In genomic region chr2:65055427-65056214, GRCh38 we compare ENCODE assay signal across 1 cellular context.
TF ChIP-seq lines count a peak whose summit lies in the region.

No MANE protein-coding gene starts in this region.

TF ChIP-seq in HepG2, 621 proteins besides CTCF, POLR2A, EP300 and RAD21 (continued from another document and continues in another):
- no peak for TF ChIP-seq GPBP1L1 (CRISPR knock-in tag; IDR thresholded peaks at IDR 0.05)
- TF ChIP-seq NCOR1 (IDR thresholded peaks at IDR 0.05; ENCODE audit: borderline replicate concordance, low read length): no peak
- peak; percentile 58; the same call in 1 of the 2 replicates for TF ChIP-seq SRY (CRISPR knock-in tag; IDR thresholded peaks at IDR 0.05)
- peak; percentile 34; the same call in 1 of the 2 replicates for TF ChIP-seq TBX2 (CRISPR knock-in tag; IDR thresholded peaks at IDR 0.05; ENCODE audit: borderline replicate concordance)
- TF ChIP-seq NFATC3 (CRISPR knock-in tag; IDR thresholded peaks at IDR 0.05): peak; percentile 98
- peak; percentile 74; the same call in 1 of the 2 replicates for TF ChIP-seq GMEB1 (CRISPR knock-in tag; IDR thresholded peaks at IDR 0.05; ENCODE audit: borderline replicate concordance)
- TF ChIP-seq SALL1 (CRISPR knock-in tag; IDR thresholded peaks at IDR 0.05): peak; percentile 83; the same call in 1 of the 2 replicates
- TF ChIP-seq FOXP1 (IDR thresholded peaks at IDR 0.05): no peak
- TF ChIP-seq FOXP1 (CRISPR knock-in tag; IDR thresholded peaks at IDR 0.05): no peak
- no peak for TF ChIP-seq ZBTB7A (CRISPR knock-in tag; IDR thresholded peaks at IDR 0.05)
- 0 out of 2 replicates have a peak, but pooled peaks have one; percentile 23 for TF ChIP-seq THAP7 (CRISPR knock-in tag; IDR thresholded peaks at IDR 0.05)
- peak; percentile 20; the same call in 1 of the 2 replicates for TF ChIP-seq ARNTL (CRISPR knock-in tag; IDR thresholded peaks at IDR 0.05)
- no peak; the same call in none of the 2 replicates for TF ChIP-seq SMAD9 (CRISPR knock-in tag; IDR thresholded peaks at IDR 0.05)
- TF ChIP-seq ZNF34 (CRISPR knock-in tag; IDR thresholded peaks at IDR 0.05; ENCODE audit: borderline replicate concordance): 0 out of 2 replicates have a peak, but pooled peaks have one; percentile 53
- peak; percentile 51 for TF ChIP-seq FOXO1 (CRISPR knock-in tag; IDR thresholded peaks at IDR 0.05)
- TF ChIP-seq CREM (IDR thresholded peaks at IDR 0.05): peak; percentile 53; the same call in 1 of the 2 replicates
- TF ChIP-seq CREM (CRISPR knock-in tag; IDR thresholded peaks at IDR 0.05): no peak
- no peak for TF ChIP-seq MAFG (CRISPR knock-in tag; IDR thresholded peaks at IDR 0.05)
- TF ChIP-seq NCOA5 (CRISPR knock-in tag; IDR thresholded peaks at IDR 0.05): no peak
- TF ChIP-seq ZNF749 (CRISPR knock-in tag; IDR thresholded peaks at IDR 0.05; ENCODE audit: borderline replicate concordance): no peak; the same call in none of the 2 replicates
- 0 out of 2 replicates have a peak, but pooled peaks have one; percentile 27 for TF ChIP-seq EED (CRISPR knock-in tag; IDR thresholded peaks at IDR 0.05)
- TF ChIP-seq ZNF12 (CRISPR knock-in tag; IDR thresholded peaks at IDR 0.05): peak; percentile 20; the same call in 1 of the 2 replicates
- no peak for TF ChIP-seq ELF4 (CRISPR knock-in tag; IDR thresholded peaks at IDR 0.05; ENCODE audit: borderline replicate concordance)
- TF ChIP-seq CBX1 (IDR thresholded peaks at IDR 0.05; ENCODE audit: low read depth): no peak
- TF ChIP-seq, protein P1, sequence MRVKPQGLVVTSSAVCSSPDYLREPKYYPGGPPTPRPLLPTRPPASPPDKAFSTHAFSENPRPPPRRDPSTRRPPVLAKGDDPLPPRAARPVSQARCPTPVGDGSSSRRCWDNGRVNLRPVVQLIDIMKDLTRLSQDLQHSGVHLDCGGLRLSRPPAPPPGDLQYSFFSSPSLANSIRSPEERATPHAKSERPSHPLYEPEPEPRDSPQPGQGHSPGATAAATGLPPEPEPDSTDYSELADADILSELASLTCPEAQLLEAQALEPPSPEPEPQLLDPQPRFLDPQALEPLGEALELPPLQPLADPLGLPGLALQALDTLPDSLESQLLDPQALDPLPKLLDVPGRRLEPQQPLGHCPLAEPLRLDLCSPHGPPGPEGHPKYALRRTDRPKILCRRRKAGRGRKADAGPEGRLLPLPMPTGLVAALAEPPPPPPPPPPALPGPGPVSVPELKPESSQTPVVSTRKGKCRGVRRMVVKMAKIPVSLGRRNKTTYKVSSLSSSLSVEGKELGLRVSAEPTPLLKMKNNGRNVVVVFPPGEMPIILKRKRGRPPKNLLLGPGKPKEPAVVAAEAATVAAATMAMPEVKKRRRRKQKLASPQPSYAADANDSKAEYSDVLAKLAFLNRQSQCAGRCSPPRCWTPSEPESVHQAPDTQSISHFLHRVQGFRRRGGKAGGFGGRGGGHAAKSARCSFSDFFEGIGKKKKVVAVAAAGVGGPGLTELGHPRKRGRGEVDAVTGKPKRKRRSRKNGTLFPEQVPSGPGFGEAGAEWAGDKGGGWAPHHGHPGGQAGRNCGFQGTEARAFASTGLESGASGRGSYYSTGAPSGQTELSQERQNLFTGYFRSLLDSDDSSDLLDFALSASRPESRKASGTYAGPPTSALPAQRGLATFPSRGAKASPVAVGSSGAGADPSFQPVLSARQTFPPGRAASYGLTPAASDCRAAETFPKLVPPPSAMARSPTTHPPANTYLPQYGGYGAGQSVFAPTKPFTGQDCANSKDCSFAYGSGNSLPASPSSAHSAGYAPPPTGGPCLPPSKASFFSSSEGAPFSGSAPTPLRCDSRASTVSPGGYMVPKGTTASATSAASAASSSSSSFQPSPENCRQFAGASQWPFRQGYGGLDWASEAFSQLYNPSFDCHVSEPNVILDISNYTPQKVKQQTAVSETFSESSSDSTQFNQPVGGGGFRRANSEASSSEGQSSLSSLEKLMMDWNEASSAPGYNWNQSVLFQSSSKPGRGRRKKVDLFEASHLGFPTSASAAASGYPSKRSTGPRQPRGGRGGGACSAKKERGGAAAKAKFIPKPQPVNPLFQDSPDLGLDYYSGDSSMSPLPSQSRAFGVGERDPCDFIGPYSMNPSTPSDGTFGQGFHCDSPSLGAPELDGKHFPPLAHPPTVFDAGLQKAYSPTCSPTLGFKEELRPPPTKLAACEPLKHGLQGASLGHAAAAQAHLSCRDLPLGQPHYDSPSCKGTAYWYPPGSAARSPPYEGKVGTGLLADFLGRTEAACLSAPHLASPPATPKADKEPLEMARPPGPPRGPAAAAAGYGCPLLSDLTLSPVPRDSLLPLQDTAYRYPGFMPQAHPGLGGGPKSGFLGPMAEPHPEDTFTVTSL (CRISPR knock-in tag; IDR thresholded peaks at IDR 0.05; ENCODE audit: borderline replicate concordance): no peak; the same call in 1 of the 2 replicates
- peak; percentile 63 for TF ChIP-seq SMAD3 (CRISPR knock-in tag; IDR thresholded peaks at IDR 0.05)
- TF ChIP-seq, protein P2, sequence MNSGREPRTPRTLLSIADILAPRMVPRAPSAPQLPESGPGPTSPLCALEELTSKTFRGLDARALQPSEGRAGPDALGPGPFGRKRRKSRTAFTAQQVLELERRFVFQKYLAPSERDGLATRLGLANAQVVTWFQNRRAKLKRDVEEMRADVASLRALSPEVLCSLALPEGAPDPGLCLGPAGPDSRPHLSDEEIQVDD (CRISPR knock-in tag; IDR thresholded peaks at IDR 0.05; ENCODE audit: borderline replicate concordance): no peak; the same call in 1 of the 2 replicates
- peak; percentile 57; the same call in 1 of the 2 replicates for TF ChIP-seq ZBTB39 (CRISPR knock-in tag; IDR thresholded peaks at IDR 0.05)
- TF ChIP-seq ZMYM2 (CRISPR knock-in tag; IDR thresholded peaks at IDR 0.05): peak; percentile 73; the same call in 1 of the 2 replicates
- 0 out of 2 replicates have a peak, but pooled peaks have one; percentile 9 for TF ChIP-seq ZBTB49 (CRISPR knock-in tag; IDR thresholded peaks at IDR 0.05; ENCODE audit: borderline replicate concordance)
- TF ChIP-seq FOXO4 (CRISPR knock-in tag; conservative IDR thresholded peaks at IDR 0.05): no peak; the same call in 1 of the 2 replicates
- TF ChIP-seq GATA4 (IDR thresholded peaks at IDR 0.05; ENCODE audit: borderline replicate concordance, low read depth): 0 out of 2 replicates have a peak, but pooled peaks have one; percentile 17
- TF ChIP-seq, protein P3, sequence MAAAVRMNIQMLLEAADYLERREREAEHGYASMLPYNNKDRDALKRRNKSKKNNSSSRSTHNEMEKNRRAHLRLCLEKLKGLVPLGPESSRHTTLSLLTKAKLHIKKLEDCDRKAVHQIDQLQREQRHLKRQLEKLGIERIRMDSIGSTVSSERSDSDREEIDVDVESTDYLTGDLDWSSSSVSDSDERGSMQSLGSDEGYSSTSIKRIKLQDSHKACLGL (CRISPR knock-in tag; IDR thresholded peaks at IDR 0.05): peak; percentile 63; the same call in 1 of the 2 replicates
- TF ChIP-seq CREBL2 (CRISPR knock-in tag; IDR thresholded peaks at IDR 0.05; ENCODE audit: borderline replicate concordance): 0 out of 2 replicates have a peak, but pooled peaks have one; percentile 70
- TF ChIP-seq PTBP1 (IDR thresholded peaks at IDR 0.05; ENCODE audit: low read depth, low read length, poor library complexity, severe bottlenecking): no peak
- TF ChIP-seq, protein P4, sequence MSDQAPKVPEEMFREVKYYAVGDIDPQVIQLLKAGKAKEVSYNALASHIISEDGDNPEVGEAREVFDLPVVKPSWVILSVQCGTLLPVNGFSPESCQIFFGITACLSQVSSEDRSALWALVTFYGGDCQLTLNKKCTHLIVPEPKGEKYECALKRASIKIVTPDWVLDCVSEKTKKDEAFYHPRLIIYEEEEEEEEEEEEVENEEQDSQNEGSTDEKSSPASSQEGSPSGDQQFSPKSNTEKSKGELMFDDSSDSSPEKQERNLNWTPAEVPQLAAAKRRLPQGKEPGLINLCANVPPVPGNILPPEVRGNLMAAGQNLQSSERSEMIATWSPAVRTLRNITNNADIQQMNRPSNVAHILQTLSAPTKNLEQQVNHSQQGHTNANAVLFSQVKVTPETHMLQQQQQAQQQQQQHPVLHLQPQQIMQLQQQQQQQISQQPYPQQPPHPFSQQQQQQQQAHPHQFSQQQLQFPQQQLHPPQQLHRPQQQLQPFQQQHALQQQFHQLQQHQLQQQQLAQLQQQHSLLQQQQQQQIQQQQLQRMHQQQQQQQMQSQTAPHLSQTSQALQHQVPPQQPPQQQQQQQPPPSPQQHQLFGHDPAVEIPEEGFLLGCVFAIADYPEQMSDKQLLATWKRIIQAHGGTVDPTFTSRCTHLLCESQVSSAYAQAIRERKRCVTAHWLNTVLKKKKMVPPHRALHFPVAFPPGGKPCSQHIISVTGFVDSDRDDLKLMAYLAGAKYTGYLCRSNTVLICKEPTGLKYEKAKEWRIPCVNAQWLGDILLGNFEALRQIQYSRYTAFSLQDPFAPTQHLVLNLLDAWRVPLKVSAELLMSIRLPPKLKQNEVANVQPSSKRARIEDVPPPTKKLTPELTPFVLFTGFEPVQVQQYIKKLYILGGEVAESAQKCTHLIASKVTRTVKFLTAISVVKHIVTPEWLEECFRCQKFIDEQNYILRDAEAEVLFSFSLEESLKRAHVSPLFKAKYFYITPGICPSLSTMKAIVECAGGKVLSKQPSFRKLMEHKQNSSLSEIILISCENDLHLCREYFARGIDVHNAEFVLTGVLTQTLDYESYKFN (CRISPR knock-in tag; conservative IDR thresholded peaks at IDR 0.05): peak; percentile 38; the same call in 1 of the 2 replicates
- no peak for TF ChIP-seq ZNF775 (CRISPR knock-in tag; IDR thresholded peaks at IDR 0.05; ENCODE audit: borderline replicate concordance)
